In the genomic region with DNA sequence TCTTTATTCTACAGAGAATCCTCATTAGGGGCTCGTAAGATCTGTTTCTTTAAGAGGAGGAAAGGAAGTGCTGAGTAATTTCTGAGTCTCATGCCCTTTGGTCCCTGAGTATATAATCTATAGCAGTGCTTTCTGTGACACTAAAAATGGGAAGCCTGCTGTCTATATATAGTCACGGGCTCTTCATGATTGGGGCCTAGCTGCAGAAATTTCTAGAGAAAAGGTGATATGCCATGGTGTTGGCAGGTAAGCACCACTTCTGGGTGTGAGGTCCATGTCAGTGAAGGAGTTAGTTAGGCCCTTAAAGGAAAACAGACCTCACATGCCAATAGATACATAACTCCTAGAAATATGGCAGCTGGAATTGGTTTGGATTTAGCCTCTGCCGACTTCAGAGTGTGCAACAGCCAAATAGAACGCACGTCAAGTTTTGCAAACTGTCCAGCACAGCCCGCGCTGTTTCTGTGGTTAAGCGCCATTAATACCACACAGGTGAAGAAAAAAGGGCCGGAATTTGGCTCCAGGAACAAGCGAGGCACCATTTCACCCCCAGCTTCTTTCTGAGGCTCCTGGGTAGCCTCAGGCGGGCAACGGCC, we compare ENCODE assay signal across 8 cellular contexts.
A peak's percentile ranks its signal among the peaks of the same experiment; 100 is the strongest.
DNase-seq lines count a peak whose midpoint lies in the region; ATAC-seq and TF ChIP-seq lines count a peak whose summit lies in the region.

No MANE protein-coding gene starts in this region.

- H2AFZ ChIP-seq in PC-3 (ENCODE audit: low read length), result peak overlapping the region; percentile 35; the same call in 1 of the 2 replicates

- H3K36me3 Mint-ChIP-seq in progenitor cell of endocrine pancreas (ENCODE audit: insufficient read depth), result no peaks in the 10 kb centered on the region

- BruUV-seq in PC-3 (replicated peaks; lab: Mats Ljungman, UMichigan), result TSS peak; percentile 35

- DNase-seq in GM12865 (ENCODE audit: low read depth) (peak; percentile 18), PC-3 (peak; percentile 70), esophagus squamous epithelium (lab: John Stamatoyannopoulos, UW) (no peak), progenitor cell of endocrine pancreas (ENCODE audit: low spot score, unreplicated experiment) (no peak), amniotic stem cell (lab: John Stamatoyannopoulos, UW) (no peak), NCI-H2107 treated with DMSO at 0.1 percent for 48 hours (lab: John Stamatoyannopoulos, UW; ENCODE audit: unreplicated experiment) (no peak), NCI-H2171 treated with DMSO at 0.1 percent for 48 hours (lab: John Stamatoyannopoulos, UW) (no peak), SHP77 (lab: John Stamatoyannopoulos, UW) (no peak)

- no peaks in the 10 kb centered on the region for H3K9me3 Mint-ChIP-seq in progenitor cell of endocrine pancreas (ENCODE audit: low read depth)

- CTCF ChIA-PET in PC-3 (lab: Charles Lee), result interaction anchor here (0.7 to 1.4 kb wide), 4 partner anchors 49 to 138 kb away, joined by 3 to 5 read pairs (median 4); no protein-coding TSS in a partner anchor

- no peaks in the 10 kb centered on the region for H3K9me2 ChIP-seq in PC-3 (replicated peaks; ENCODE audit: low read length)

- TF ChIP-seq CTCF in GM12865 (IDR thresholded peaks at IDR 0.05; ENCODE audit: insufficient read depth, low read depth, low read length, missing control alignments) (no peak), PC-3 (conservative IDR thresholded peaks at IDR 0.05; ENCODE audit: low read depth, low read length) (no peak), esophagus squamous epithelium (IDR thresholded peaks at IDR 0.05) (no peak), progenitor cell of endocrine pancreas (IDR thresholded peaks at IDR 0.05; ENCODE audit: unreplicated experiment) (no peak)

- POLR2A ChIA-PET in PC-3 (lab: Charles Lee; ENCODE audit: unreplicated experiment), result interaction anchor here (0.6 kb wide), 2 partner anchors 10 to 105 kb away, joined by 3 read pairs; no protein-coding TSS in a partner anchor

- H3K9ac ChIP-seq in PC-3 (ENCODE audit: low read length), result peak overlapping the region; percentile 100

- no peaks in the 10 kb centered on the region for H3K27me3 Mint-ChIP-seq in progenitor cell of endocrine pancreas

- peaks cover 43% of the 10 kb centered on the region for H3K79me2 ChIP-seq in PC-3 (ENCODE audit: low read length)

- peak overlapping the region; percentile 92 for H3K4me2 ChIP-seq in PC-3 (ENCODE audit: low read length)

- H3K4me3 ChIP-seq in GM12865 (ENCODE audit: low read depth, low read length) (no peak overlapping the region), PC-3 (ENCODE audit: low read length) (peak overlapping the region; percentile 87), esophagus squamous epithelium (peak overlapping the region; percentile 67 to 81 (median 78))

- H3F3A ChIP-seq in PC-3 (ENCODE audit: low read length, unreplicated experiment), result no peaks in the 10 kb centered on the region

- no peaks in the 10 kb centered on the region for H3K27me3 ChIP-seq in PC-3 (ENCODE audit: low read length)
- peaks cover 0 to 16% (median 0%) of the 10 kb centered on the region in 4 donors for H3K27me3 ChIP-seq in esophagus squamous epithelium

- intact Hi-C loops in PC-3 (cut with micrococcal nuclease) (loop anchor here (1.0 to 2.0 kb wide), 5 partner anchors 23 to 137 kb away; a partner anchor contains a TSS), esophagus squamous epithelium (cut with DNase I) (loop anchor here (10.0 kb wide), 1 partner anchor 57 kb away; no protein-coding TSS in a partner anchor)

- 24 to 30% methylated on average over 11 to 12 of the region's 12 CpGs for WGBS in esophagus squamous epithelium, 2 donors

- ATAC-seq in PC-3, result peak; percentile 44

- TF ChIP-seq POLR2A in esophagus squamous epithelium (IDR thresholded peaks at IDR 0.05), result no peak

- H3K36me3 ChIP-seq in PC-3 (ENCODE audit: low read depth, low read length) (no peaks in the 10 kb centered on the region), esophagus squamous epithelium (peaks cover 0 to 21% (median 0%) of the 10 kb centered on the region in 3 donors)

- H3K4me1 ChIP-seq in PC-3 (ENCODE audit: insufficient read depth, low read length), result peaks cover 32% of the 10 kb centered on the region
- peaks cover 22 to 54% (median 29%) of the 10 kb centered on the region in 3 donors for H3K4me1 ChIP-seq in esophagus squamous epithelium

- peaks cover 33% of the 10 kb centered on the region for H4K20me1 ChIP-seq in PC-3 (ENCODE audit: low read length)

- H3K4me1 Mint-ChIP-seq in progenitor cell of endocrine pancreas (ENCODE audit: low read depth), result peaks cover 22% of the 10 kb centered on the region

- peak overlapping the region; percentile 95 for H3K27ac Mint-ChIP-seq in progenitor cell of endocrine pancreas

- peak overlapping the region; percentile 69 for H3K4me3 Mint-ChIP-seq in progenitor cell of endocrine pancreas (ENCODE audit: low read depth)

- H3K27ac ChIP-seq in PC-3 (ENCODE audit: low read length), result peak overlapping the region; percentile 99
- peak overlapping the region; percentile 95 to 98 (median 97) for H3K27ac ChIP-seq in esophagus squamous epithelium

- H3K9me3 ChIP-seq in PC-3 (ENCODE audit: low read length), result no peaks in the 10 kb centered on the region
- no peaks in the 10 kb centered on the region for H3K9me3 ChIP-seq in esophagus squamous epithelium

Comparison
In these comparisons a context has a peak if more than half of its experiments do, and no peak if none do; other contexts are left out.
1. DNase-seq: peak in GM12865 (single experiment) and PC-3 (single experiment); none in esophagus squamous epithelium (single experiment), progenitor cell of endocrine pancreas (single experiment), amniotic stem cell (single experiment), NCI-H2107 treated with DMSO at 0.1 percent for 48 hours (single experiment), NCI-H2171 treated with DMSO at 0.1 percent for 48 hours (single experiment) and SHP77 (0 of 2).